In the genomic region with DNA sequence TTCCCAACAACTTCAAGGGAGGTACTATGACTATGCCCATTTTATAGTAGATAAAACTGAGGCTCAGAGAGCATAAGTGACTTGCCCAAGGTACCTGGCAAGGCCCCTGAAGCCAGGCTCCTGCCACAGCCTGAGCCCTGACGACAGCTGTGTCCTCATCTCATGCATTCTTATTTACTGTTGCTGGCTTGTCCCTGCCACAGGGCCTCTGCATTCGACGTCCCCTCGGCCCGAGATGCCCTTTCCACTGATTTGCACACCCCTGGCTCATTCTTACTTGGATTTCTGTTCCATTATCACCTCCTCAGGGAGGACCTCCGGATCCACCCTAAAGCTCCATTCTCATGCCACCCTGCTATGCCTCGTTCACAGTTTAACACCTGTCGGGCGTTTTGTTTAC, we compare ENCODE assay signal across 20 cellular contexts. TPM values are rescaled to one million over a fixed set of nuclear protein-coding genes. Genes with fewer than 3 reads are reported as not detected.
DNase-seq lines count a peak whose midpoint lies in the region; ATAC-seq, FAIRE-seq and TF ChIP-seq lines count a peak whose summit lies in the region.
"Had no signal": no experiment of that assay in that cellular context is flagged by ENCODE, and none has a peak within 500 bp of the region (broad histone marks: within the 10 kb centered on the region; RNA-seq: fewer than 3 reads in every experiment).

No MANE protein-coding gene starts in this region.

- H2AK5ac ChIP-seq in H1 (ENCODE audit: low read depth, low read length) = no peak overlapping the region

- TF ChIP-seq RAD21 in H1 (IDR thresholded peaks at IDR 0.05 in 1 of 2, conservative IDR thresholded peaks at IDR 0.05 in 1 of 2; ENCODE audit: low read depth in 2 of 2, low read length in 2 of 2) = no peak

- no peak overlapping the region for H4K8ac ChIP-seq in H1 (ENCODE audit: extremely low read depth, insufficient read depth, low read length)

- H3K4me1 Mint-ChIP-seq in IgD-negative memory B cell = peaks cover 10 to 19% (median 11%) of the 10 kb centered on the region in 3 donors
- peaks cover 0 to 27% (median 9%) of the 10 kb centered on the region in 7 donors for H3K4me1 Mint-ChIP-seq in naive thymus-derived CD4-positive, alpha-beta T cell

- H3K14ac ChIP-seq in H1 (ENCODE audit: insufficient read length) = no peak overlapping the region

- H3K36me3 ChIP-seq in H1 (ENCODE audit: control insufficient read depth in 2 of 4, insufficient read depth in 4 of 4, low read length in 3 of 4) (no peaks in the 10 kb centered on the region), spleen (peaks cover 0 to 8% (median 0%) of the 10 kb centered on the region in 6 donors)
- H3K36me3 ChIP-seq in naive thymus-derived CD4-positive, alpha-beta T cell (ENCODE audit: control insufficient read depth in 2 of 3, insufficient read depth in 3 of 3, low read length in 3 of 3) = no peaks in the 10 kb centered on the region
- H3K36me3 ChIP-seq: transverse colon had no signal

- H3K9me3 ChIP-seq in H1 (ENCODE audit: insufficient read depth in 2 of 2, low read depth in 1 of 2, low read length in 1 of 2) (no peaks in the 10 kb centered on the region), spleen (no peaks in the 10 kb centered on the region)
- H3K9me3 ChIP-seq in naive thymus-derived CD4-positive, alpha-beta T cell (ENCODE audit: control insufficient read depth in 2 of 3, low read length in 3 of 3) = no peaks in the 10 kb centered on the region
- H3K9me3 ChIP-seq: transverse colon had no signal

- no peak overlapping the region for H3K23ac ChIP-seq in H1 (ENCODE audit: insufficient read length)

- H3K9ac ChIP-seq in H1 (replicated peaks in 1 of 4; ENCODE audit: extremely low read depth in 1 of 4, low read depth in 3 of 4, low read length in 3 of 4) = no peak overlapping the region

- DNase-seq in NCI-H510A treated with DMSO at 0.1 percent for 48 hours (lab: John Stamatoyannopoulos, UW) (peak; percentile 33), NCI-H510A (lab: John Stamatoyannopoulos, UW) (no peak), H1 (ENCODE audit: low read depth in 1 of 2, low spot score in 2 of 2) (no peak), spleen (peak; percentile 48), T-helper 9 cell (no peak)
- no peak for DNase-seq in activated CD4-positive, alpha-beta T cell treated with anti-CD3 and anti-CD28 coated beads, Interleukin-2, amount 50 U/mL, for 48 hours
- DNase-seq in naive thymus-derived CD4-positive, alpha-beta T cell = no peak
- DNase-seq: 8988T; effector memory CD8-positive, alpha-beta T cell; Karpas-422; left colon; NCI-H1105 treated with DMSO at 0.1 percent for 48 hours; small intestine; stimulated activated CD4-positive, alpha-beta T cell treated with anti-CD3 and anti-CD28 coated beads, Interleukin-2, amount 100 ng/mL, for 48 hours; stimulated activated naive CD8-positive, alpha-beta T cell treated with anti-CD3 and anti-CD28 coated beads, Interleukin-15, Interleukin-2, amounts not matched to agents 100 U/mL and 50 U/mL, for 24 hours; transverse colon had no signal

- no peak overlapping the region for H3K4ac ChIP-seq in H1 (replicated peaks; ENCODE audit: insufficient read length, low read depth, low read length)

- H2BK20ac ChIP-seq in H1 (ENCODE audit: low read length) = no peak overlapping the region

- no peak for TF ChIP-seq CTCF in H1 (IDR thresholded peaks at IDR 0.05; ENCODE audit: control extremely low read depth in 1 of 3, insufficient read depth in 1 of 3, low read depth in 1 of 3, low read length in 3 of 3)
- TF ChIP-seq CTCF in spleen (IDR thresholded peaks at IDR 0.05 in 8 of 11, conservative IDR thresholded peaks at IDR 0.05 in 3 of 11) = no peak

- H2BK15ac ChIP-seq in H1 (ENCODE audit: low read length) = no peak overlapping the region

- no peak overlapping the region for H2BK120ac ChIP-seq in H1 (replicated peaks; ENCODE audit: low read depth, low read length)

- H3K18ac ChIP-seq in H1 (ENCODE audit: extremely low read depth, low read length) = no peak overlapping the region

- H3K56ac ChIP-seq in H1 (replicated peaks; ENCODE audit: insufficient read length, low read depth, low read length) = no peak overlapping the region

- CTCF ChIA-PET in H1 (lab: Charles Lee; ENCODE audit: partially characterized antibody) = interaction anchor here (0.8 to 8.3 kb wide), 7 partner anchors 13 to 62 kb away, joined by 3 to 43 read pairs (median 3); no protein-coding TSS in a partner anchor
- CTCF ChIA-PET in naive thymus-derived CD4-positive, alpha-beta T cell (lab: Charles Lee) = no interaction called here

- no peak for ATAC-seq in naive thymus-derived CD4-positive, alpha-beta T cell
- ATAC-seq: activated naive CD4-positive, alpha-beta T cell treated with anti-CD3 and anti-CD28 coated beads, Interleukin-2, amount 50 U/mL, for 72 hours; effector memory CD8-positive, alpha-beta T cell; left colon; stimulated activated naive CD8-positive, alpha-beta T cell treated with anti-CD3 and anti-CD28 coated beads, Interleukin-15, Interleukin-2, amounts not matched to agents 100 U/mL and 50 U/mL, for 24 hours had no signal

- no peak overlapping the region for H4K5ac ChIP-seq in H1 (ENCODE audit: insufficient read length, low read depth, low read length)

- peaks cover 7% of the 10 kb centered on the region; the same call in 1 of the 2 replicates for H3K23me2 ChIP-seq in H1 (ENCODE audit: low read depth, low read length)

- POLR2A ChIA-PET in H1 (lab: Charles Lee; ENCODE audit: partially characterized antibody) = interaction anchor here (1.8 kb wide), 1 partner anchor 15 kb away, joined by 5 read pairs; no protein-coding TSS in a partner anchor
- POLR2A ChIA-PET in naive thymus-derived CD4-positive, alpha-beta T cell (lab: Charles Lee) = no interaction called here

- H4K20me1 ChIP-seq in H1 (replicated peaks in 1 of 2; ENCODE audit: control insufficient read depth in 1 of 2, insufficient read depth in 2 of 2, low read length in 2 of 2) = no peaks in the 10 kb centered on the region

- no peaks in the 10 kb centered on the region for H3K79me2 ChIP-seq in H1 (ENCODE audit: control insufficient read depth in 1 of 2, insufficient read depth in 2 of 2, low read length in 2 of 2)

- H3K36me3 Mint-ChIP-seq in IgD-negative memory B cell = no peaks in the 10 kb centered on the region
- peaks cover 0 to 1% (median 0%) of the 10 kb centered on the region in 5 donors for H3K36me3 Mint-ChIP-seq in naive thymus-derived CD4-positive, alpha-beta T cell

- no peak for FAIRE-seq in H1 (lab: Jason Lieb, UNC)
- FAIRE-seq: G401.6, small intestine had no signal

- no peak overlapping the region for H3K4me2 ChIP-seq in H1 (ENCODE audit: insufficient read depth in 1 of 2, low read depth in 2 of 2, low read length in 2 of 2)

- H2AFZ ChIP-seq in H1 (ENCODE audit: low read length) = no peak overlapping the region

- peak overlapping the region in 3 of 4 donors; percentile 30 to 89 (median 66) for H3K4me3 Mint-ChIP-seq in IgD-negative memory B cell
- peak overlapping the region in 2 of 10 donors; percentile 2 to 34 for H3K4me3 Mint-ChIP-seq in naive thymus-derived CD4-positive, alpha-beta T cell

- H3K4me1 ChIP-seq in H1 (replicated peaks in 1 of 4; ENCODE audit: control insufficient read depth in 3 of 4, insufficient read depth in 4 of 4, low read length in 3 of 4) (peaks cover 0 to 3% (median under 1%) of the 10 kb centered on the region in 4 experiments; a peak in 3 of 7 replicates), spleen (peaks cover 5 to 44% (median 29%) of the 10 kb centered on the region in 6 donors)
- H3K4me1 ChIP-seq in naive thymus-derived CD4-positive, alpha-beta T cell (ENCODE audit: control insufficient read depth in 2 of 2, insufficient read depth in 2 of 2, low read length in 2 of 2) = peaks cover 4 to 5% of the 10 kb centered on the region in 2 donors

- peak overlapping the region; percentile 35; the same call in 1 of the 2 replicates for H2BK5ac ChIP-seq in H1 (ENCODE audit: low read depth, low read length)

- intact Hi-C loops in spleen (cut with DNase I; ENCODE audit: low total_unique reads) = no loop called here
- intact Hi-C loops in naive thymus-derived CD4-positive, alpha-beta T cell (cut with micrococcal nuclease) = no loop called here

- TF ChIP-seq POLR2A in H1 (IDR thresholded peaks at IDR 0.05; ENCODE audit: control extremely low read depth in 1 of 2, low read depth in 2 of 2, low read length in 2 of 2) = no peak
- TF ChIP-seq POLR2A in spleen (IDR thresholded peaks at IDR 0.05) = no peak

- TF ChIP-seq EP300 in H1 (IDR thresholded peaks at IDR 0.05; ENCODE audit: borderline replicate concordance in 1 of 2, low read depth in 2 of 2, low read length in 2 of 2) = no peak

- no peaks in the 10 kb centered on the region for H3K9me3 Mint-ChIP-seq in IgD-negative memory B cell
- H3K9me3 Mint-ChIP-seq in naive thymus-derived CD4-positive, alpha-beta T cell = no peaks in the 10 kb centered on the region
- H3K9me3 Mint-ChIP-seq: activated naive CD4-positive, alpha-beta T cell treated with anti-CD3 and anti-CD28 coated beads, Interleukin-2, amount 50 U/mL, for 72 hours; effector memory CD8-positive, alpha-beta T cell had no signal

- no peak overlapping the region for H3K27ac Mint-ChIP-seq in IgD-negative memory B cell
- no peak overlapping the region for H3K27ac Mint-ChIP-seq in naive thymus-derived CD4-positive, alpha-beta T cell
- H3K27ac Mint-ChIP-seq: activated naive CD4-positive, alpha-beta T cell treated with anti-CD3 and anti-CD28 coated beads, Interleukin-2, amount 50 U/mL, for 72 hours; progenitor cell of endocrine pancreas had no signal

- H3K27me3 ChIP-seq in H1 (replicated peaks in 1 of 4; ENCODE audit: control insufficient read depth in 3 of 4, extremely low read depth in 1 of 4, insufficient read depth in 3 of 4, low read length in 3 of 4) = peaks cover 5 to 15% (median 10%) of the 10 kb centered on the region in 4 experiments
- H3K27me3 ChIP-seq in spleen (replicated peaks in 1 of 7) = peaks cover 0 to 59% (median 33%) of the 10 kb centered on the region in 7 donors
- H3K27me3 ChIP-seq in naive thymus-derived CD4-positive, alpha-beta T cell (ENCODE audit: control insufficient read depth in 2 of 2, insufficient read depth in 2 of 2, low read length in 2 of 2) = peaks cover 0 to 10% of the 10 kb centered on the region in 2 donors

- no peak overlapping the region for H3K27ac ChIP-seq in H1 (ENCODE audit: low read depth, low read length)
- no peak overlapping the region for H3K27ac ChIP-seq in spleen
- H3K27ac ChIP-seq in naive thymus-derived CD4-positive, alpha-beta T cell (ENCODE audit: low read depth, low read length) = no peak overlapping the region
- H3K27ac ChIP-seq: transverse colon had no signal

- H4K91ac ChIP-seq in H1 (replicated peaks; ENCODE audit: insufficient read length, low read length) = no peak overlapping the region

- H3K27me3 Mint-ChIP-seq in IgD-negative memory B cell = peaks cover 2% of the 10 kb centered on the region
- peaks cover 13 to 32% (median 19%) of the 10 kb centered on the region in 5 donors for H3K27me3 Mint-ChIP-seq in naive thymus-derived CD4-positive, alpha-beta T cell

- H2BK12ac ChIP-seq in H1 (ENCODE audit: low read depth, low read length) = no peak overlapping the region

- H3K4me3 ChIP-seq in H1 (ENCODE audit: extremely low read depth in 1 of 4, insufficient read depth in 2 of 4, low read depth in 3 of 4, low read length in 4 of 4) = no peak overlapping the region
- H3K4me3 ChIP-seq in spleen = no peak overlapping the region
- no peak overlapping the region for H3K4me3 ChIP-seq in naive thymus-derived CD4-positive, alpha-beta T cell (ENCODE audit: low read length)
- H3K4me3 ChIP-seq: transverse colon had no signal

- H3K79me1 ChIP-seq in H1 (ENCODE audit: low read depth, low read length) = no peaks in the 10 kb centered on the region

- 83% methylated on average over 9 of the region's 9 CpGs; no CpG with 5 or more reads in 1 of the 2 experiments for WGBS in H1 (ENCODE audit: extremely low coverage in 1 of 2, insufficient coverage in 1 of 2, insufficient read length in 1 of 2, insufficient replicate concordance in 2 of 2, low coverage in 1 of 2, low lambda C conversion rate in 2 of 2, missing lambda C conversion rate in 1 of 2), 2 experiments
- 78 to 91% (median 83%) methylated on average over 9 of the region's 9 CpGs for WGBS in spleen, 5 donors

RNA-seq across cellular contexts. Expression of a gene that starts 2.6 kb away (rescaled TPM):
- 24.5 TPM for polyA plus RNA-seq in IgD-negative memory B cell
- 9.8 and 12.0 TPM in 2 replicates for total RNA-seq in H1 (2021; fragmentation: NEBNext Ultra II Directional; extraction: Animal tissue kit (Norgen Biotek cat#: 25700))
- 17.7 and 20.1 TPM in 2 replicates for polyA plus RNA-seq in H1 (2011; rRNA removed)
- polyA plus RNA-seq in H1 (2011; cell fraction: cytosol; rRNA removed) = 18.1 TPM
- 16.5 TPM for polyA plus RNA-seq in H1 (2011; cell fraction: nucleus; rRNA removed)
- 8.0 to 18.0 TPM (median 13.8 TPM) in 4 replicates for polyA plus RNA-seq in H1 (2012, experiment 1 of 2)
- polyA plus RNA-seq in H1 (2012, experiment 2 of 2) = 11.0 TPM
- polyA plus RNA-seq in H1 (2013, experiment 1 of 2) = 7.5 TPM
- 8.1 TPM for polyA plus RNA-seq in H1 (2013, experiment 2 of 2)
- polyA minus RNA-seq in H1 (2011; rRNA and poly(A)+ RNA removed) = 5.4 and 5.5 TPM in 2 replicates
- 1.8 TPM for polyA minus RNA-seq in H1 (2011; cell fraction: cytosol; rRNA and poly(A)+ RNA removed)
- 7.9 TPM for polyA minus RNA-seq in H1 (2011; cell fraction: nucleus; rRNA and poly(A)+ RNA removed)
- total RNA-seq in spleen = 10 to 100 TPM in 5 of 7 donors, 1 to 10 TPM in 2; 5.5 to 26.9 (median 20.3) TPM
- 10 to 100 TPM in 2 of 3 donors, 1 to 10 TPM in 1; 5.5 to 16.1 (median 10.9) TPM for polyA plus RNA-seq in spleen
- total RNA-seq in naive thymus-derived CD4-positive, alpha-beta T cell = 10 to 100 TPM in 2 of 5 experiments, 1 to 10 TPM in 1, not detected in 2; 4.6 to 41.1 (median 25.8) TPM
- 1 to 10 TPM in 1 of 2 donors, under 1 TPM in 1; 0.82 to 3.5 TPM for polyA plus RNA-seq in naive thymus-derived CD4-positive, alpha-beta T cell

Comparison
In these comparisons a context has a peak if more than half of its experiments do, and no peak if none do; other contexts are left out.
1. DNase-seq: peak in NCI-H510A treated with DMSO at 0.1 percent for 48 hours (single experiment) and spleen (single experiment); none in NCI-H510A (single experiment), H1 (0 of 2), activated CD4-positive, alpha-beta T cell treated with anti-CD3 and anti-CD28 coated beads, Interleukin-2, amount 50 U/mL, for 48 hours (0 of 2), naive thymus-derived CD4-positive, alpha-beta T cell (0 of 9) and T-helper 9 cell (single experiment).